Comparison of ENCODE assay signal across 18 cellular contexts in the genomic region with DNA sequence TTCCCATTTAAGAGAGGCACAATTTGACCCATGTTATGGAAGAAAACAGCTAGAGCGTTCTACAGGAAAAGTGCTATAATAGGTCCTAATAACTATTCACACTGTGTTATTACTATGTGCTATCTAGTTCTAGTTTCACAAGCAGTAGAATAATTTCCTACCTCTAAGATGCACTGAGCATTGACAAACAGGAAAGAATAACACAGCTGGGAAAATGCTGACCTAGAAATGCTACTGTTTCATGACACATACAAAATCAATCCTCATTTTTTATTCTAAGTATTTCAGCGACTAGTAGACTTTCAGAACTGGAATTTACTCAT.
"Had no signal": no experiment of that assay in that cellular context is flagged by ENCODE, and none has a peak within 500 bp of the region (broad histone marks: within the 10 kb centered on the region; RNA-seq: fewer than 3 reads in every experiment).

No MANE protein-coding gene starts in this region.

- H3K27ac Mint-ChIP-seq: activated CD8-positive, alpha-beta T cell treated with anti-CD3 and anti-CD28 coated beads for 36 hours; activated naive CD8-positive, alpha-beta T cell treated with anti-CD3 and anti-CD28 coated beads, Interleukin-2, amount 10 ng/mL, durations not matched to agents 7 days and 5 days had no signal

- H3K9ac ChIP-seq: SK-N-SH had no signal

- H3K9me3 ChIP-seq: adrenal gland, body of pancreas, SJCRH30, SK-N-SH had no signal

- ATAC-seq: activated CD8-positive, alpha-beta T cell treated with anti-CD3 and anti-CD28 coated beads for 36 hours; body of pancreas had no signal

- H3K4me3 ChIP-seq: adrenal gland, body of pancreas, SJCRH30 had no signal

- H3K9me3 Mint-ChIP-seq: activated CD8-positive, alpha-beta T cell treated with anti-CD3 and anti-CD28 coated beads for 36 hours; activated naive CD8-positive, alpha-beta T cell treated with anti-CD3 and anti-CD28 coated beads, Interleukin-2, amount 10 ng/mL, durations not matched to agents 7 days and 5 days had no signal

- H3K36me3 Mint-ChIP-seq: activated naive CD8-positive, alpha-beta T cell treated with anti-CD3 and anti-CD28 coated beads, Interleukin-2, amount 10 ng/mL, durations not matched to agents 7 days and 5 days had no signal

- DNase-seq: activated CD4-positive, CD25-positive, alpha-beta regulatory T cell; activated CD8-positive, alpha-beta memory T cell treated with anti-CD3 and anti-CD28 coated beads, Interleukin-2, amount 50 U/mL, for 48 hours; activated CD8-positive, alpha-beta T cell treated with anti-CD3 and anti-CD28 coated beads for 36 hours; activated naive CD4-positive, alpha-beta T cell treated with anti-CD3 and anti-CD28 coated beads, Interleukin-2, amount 50 U/mL, for 16 hours; activated naive CD8-positive, alpha-beta T cell treated with anti-CD3 and anti-CD28 coated beads, Interleukin-2, amount 10 ng/mL, durations not matched to agents 7 days and 5 days; activated T-cell treated with anti-CD3 and anti-CD28 coated beads, Interleukin-2, amount 50 U/mL, for 1 hour; adrenal gland; aorta; body of pancreas; NCI-H1930; NCI-H2171; NCI-H345; NCI-H510A; NCI-H526 treated with DMSO at 0.1 percent for 48 hours; SK-N-SH; T-helper 1 cell had no signal

- H3K27me3 ChIP-seq: adrenal gland, body of pancreas, SJCRH30 had no signal

- H3K4me3 Mint-ChIP-seq: activated CD8-positive, alpha-beta T cell treated with anti-CD3 and anti-CD28 coated beads for 36 hours; activated naive CD8-positive, alpha-beta T cell treated with anti-CD3 and anti-CD28 coated beads, Interleukin-2, amount 10 ng/mL, durations not matched to agents 7 days and 5 days had no signal

- H3K27ac ChIP-seq: adrenal gland, body of pancreas, SJCRH30, VCaP had no signal

- H3K4me2 ChIP-seq: SK-N-SH had no signal

- H3K36me3 ChIP-seq: adrenal gland, SJCRH30 had no signal

- H3K4me1 ChIP-seq: adrenal gland, body of pancreas had no signal

- H3K9me2 ChIP-seq: SK-N-SH had no signal
